In genomic region chr2:3302751-3303582, GRCh38 we compare ENCODE assay signal across 8 cellular contexts.
DNase-seq lines count a peak whose midpoint lies in the region; ATAC-seq and TF ChIP-seq lines count a peak whose summit lies in the region.

No MANE protein-coding gene starts in this region.

- H3K36me3 Mint-ChIP-seq in activated CD4-positive, alpha-beta T cell treated with anti-CD3 and anti-CD28 coated beads for 36 hours (ENCODE audit: low read depth), result peaks cover 13% of the 10 kb centered on the region

- no peak for DNase-seq in activated CD4-positive, alpha-beta T cell treated with anti-CD3 and anti-CD28 coated beads for 36 hours
- DNase-seq in activated CD4-positive, alpha-beta T cell treated with anti-CD3 and anti-CD28 coated beads for 48 hours, result no peak
- DNase-seq in Jurkat, Clone E6-1 (ENCODE audit: low read depth, low spot score), result no peak
- DNase-seq in transverse colon, result no peak
- DNase-seq in activated effector memory CD4-positive, alpha-beta T cell treated with anti-CD3 and anti-CD28 coated beads, Interleukin-2, amount 50 U/mL, for 16 hours, result no peak

- TF ChIP-seq RAD21 in neural cell (conservative IDR thresholded peaks at IDR 0.05), result no peak

- H3K4me1 ChIP-seq in transverse colon, result peaks cover 0 to 14% (median 7%) of the 10 kb centered on the region in 4 donors

- H3K9me3 ChIP-seq in neural cell (ENCODE audit: low read length) (no peaks in the 10 kb centered on the region), transverse colon (no peaks in the 10 kb centered on the region)

- no peaks in the 10 kb centered on the region for H3K9me2 ChIP-seq in neural cell (ENCODE audit: insufficient read depth, low read length)

- no peak overlapping the region for H3K4me3 Mint-ChIP-seq in activated CD4-positive, alpha-beta T cell treated with anti-CD3 and anti-CD28 coated beads for 36 hours

- TF ChIP-seq CTCF in neural cell (IDR thresholded peaks at IDR 0.05; ENCODE audit: poor library complexity, severe bottlenecking), result no peak
- TF ChIP-seq CTCF in transverse colon (IDR thresholded peaks at IDR 0.05), result no peak

- H3K4me3 ChIP-seq in Jurkat, Clone E6-1 (ENCODE audit: low read length), result peak overlapping the region; percentile 35
- peak overlapping the region; percentile 57 for H3K4me3 ChIP-seq in neural cell (ENCODE audit: low read length)
- H3K4me3 ChIP-seq in transverse colon, result peak overlapping the region in 1 of 4 donors; percentile 10

- H3K36me3 ChIP-seq in neural cell (ENCODE audit: insufficient read depth, low read length), result no peaks in the 10 kb centered on the region
- no peaks in the 10 kb centered on the region for H3K36me3 ChIP-seq in transverse colon

- CTCF ChIA-PET in activated CD4-positive, alpha-beta T cell treated with anti-CD3 and anti-CD28 coated beads for 36 hours (lab: Charles Lee), result interaction anchor here (0.8 to 1.2 kb wide), 3 partner anchors 10 to 301 kb away, joined by 3 to 5 read pairs (median 4); no protein-coding TSS in a partner anchor

- H3K27ac Mint-ChIP-seq in activated CD4-positive, alpha-beta T cell treated with anti-CD3 and anti-CD28 coated beads for 36 hours, result peak overlapping the region; percentile 64

- peak overlapping the region; percentile 75 for H3K9ac ChIP-seq in neural cell (ENCODE audit: low read length)

- H3K27me3 Mint-ChIP-seq in activated CD4-positive, alpha-beta T cell treated with anti-CD3 and anti-CD28 coated beads for 36 hours, result no peaks in the 10 kb centered on the region

- no peaks in the 10 kb centered on the region for H3K9me3 Mint-ChIP-seq in activated CD4-positive, alpha-beta T cell treated with anti-CD3 and anti-CD28 coated beads for 36 hours (ENCODE audit: low read depth)

- TF ChIP-seq POLR2A in transverse colon (IDR thresholded peaks at IDR 0.05), result no peak

- in situ Hi-C loops in transverse colon (cut with MboI; ENCODE audit: low pct_ligation_motif_present in 1 of 4, low pct_unique_long_range_greater_than_20kb in 1 of 4, low sequenced_read_pairs in 3 of 4), result no loop called here

- H3K4me2 ChIP-seq in neural cell (ENCODE audit: low read length), result no peak overlapping the region

- 70 to 82% methylated on average over 2 to 25 of the region's 25 CpGs for WGBS in transverse colon (ENCODE audit: low coverage in 1 of 2), 2 donors

- no peaks in the 10 kb centered on the region for H3F3A ChIP-seq in neural cell (ENCODE audit: insufficient read depth, low read length, poor library complexity, severe bottlenecking)

- POLR2A ChIA-PET in activated CD4-positive, alpha-beta T cell treated with anti-CD3 and anti-CD28 coated beads for 36 hours (lab: Charles Lee), result no interaction called here

- ATAC-seq in activated CD4-positive, alpha-beta T cell treated with anti-CD3 and anti-CD28 coated beads for 36 hours, result no peak
- ATAC-seq in HG03460 (IDR thresholded peaks at IDR 0.05; ENCODE audit: unreplicated experiment), result no peak

- H3K27ac ChIP-seq in cingulate gyrus (ENCODE audit: low read depth, low read length), result peak overlapping the region; percentile 43
- peak overlapping the region; percentile 94 for H3K27ac ChIP-seq in neural cell (ENCODE audit: low read length)
- H3K27ac ChIP-seq in transverse colon, result no peak overlapping the region

- H3K27me3 ChIP-seq in neural cell (ENCODE audit: insufficient read depth, low read depth, low read length), result no peaks in the 10 kb centered on the region
- H3K27me3 ChIP-seq in transverse colon, result no peaks in the 10 kb centered on the region

- no peaks in the 10 kb centered on the region for H3K79me2 ChIP-seq in neural cell (replicated peaks; ENCODE audit: insufficient read depth, low read length)

- peak overlapping the region; percentile 87 for H2AFZ ChIP-seq in neural cell (ENCODE audit: low read depth, low read length)

- TF ChIP-seq EP300 in neural cell (conservative IDR thresholded peaks at IDR 0.05; ENCODE audit: poor library complexity, severe bottlenecking) (no peak), transverse colon (IDR thresholded peaks at IDR 0.05; ENCODE audit: low read depth) (no peak)

- intact Hi-C loops in activated CD4-positive, alpha-beta T cell treated with anti-CD3 and anti-CD28 coated beads for 36 hours (cut with DNase I, micrococcal nuclease), result loop anchor here (1.0 to 10.0 kb wide), 6 partner anchors 104 to 458 kb away; no protein-coding TSS in a partner anchor
- intact Hi-C loops in transverse colon (cut with DNase I; ENCODE audit: low total_unique reads), result no loop called here

- H4K20me1 ChIP-seq in neural cell (ENCODE audit: insufficient read depth), result no peaks in the 10 kb centered on the region

- peaks cover 8% of the 10 kb centered on the region for H3K4me1 Mint-ChIP-seq in activated CD4-positive, alpha-beta T cell treated with anti-CD3 and anti-CD28 coated beads for 36 hours

TF ChIP-seq in neural cell, 6 proteins besides CTCF, POLR2A, EP300 and RAD21:
- TF ChIP-seq SMC3 (conservative IDR thresholded peaks at IDR 0.05; ENCODE audit: poor library complexity) (no peak), POLR2AphosphoS5 (IDR thresholded peaks at IDR 0.05) (no peak), TAF1 (IDR thresholded peaks at IDR 0.05; ENCODE audit: low read depth) (no peak), EZH2 (IDR thresholded peaks at IDR 0.05; ENCODE audit: borderline replicate concordance, insufficient read depth, low read length, poor library complexity, severe bottlenecking) (no peak), REST (IDR thresholded peaks at IDR 0.05; ENCODE audit: borderline replicate concordance) (no peak), MXI1 (conservative IDR thresholded peaks at IDR 0.05; ENCODE audit: poor library complexity, severe bottlenecking) (no peak)
TF ChIP-seq in neural cell: peak in this region for 0.

Comparison
In these comparisons a context has a peak if more than half of its experiments do, and no peak if none do; other contexts are left out.
1. H3K27ac ChIP-seq: peak in cingulate gyrus (single experiment) and neural cell (single experiment); none in transverse colon (0 of 4).